8 cellular contexts compared by ENCODE assay signal in genomic region chr3:10344147-10344943, GRCh38. TPM values are rescaled to one million over a fixed set of nuclear protein-coding genes. Genes with fewer than 3 reads are reported as not detected.
DNase-seq lines count a peak whose midpoint lies in the region; ATAC-seq, FAIRE-seq and TF ChIP-seq lines count a peak whose summit lies in the region.

No MANE protein-coding gene starts in this region.

- DNase-seq in AG04449 (ENCODE audit: low read depth, low spot score), result no peak
- peak; percentile 85 for DNase-seq in GM12891 (ENCODE audit: insufficient read length, low spot score)
- peak in 1 of 2 experiments; percentile 34 for DNase-seq in PC-9
- peak; percentile 34 for DNase-seq in activated T-helper 2 cell treated with anti-CD3 and anti-CD28 coated beads, Interferon-gamma antibody, Interleukin-2, Interleukin-4, amounts not matched to agents 10 μg/mL and 5 μg/mL and 100 μg/mL, durations not matched to agents 14 hours and 24 hours and 36 hours (ENCODE audit: low spot score)
- peak in 1 of 2 donors; percentile 72 for DNase-seq in foreskin fibroblast
- DNase-seq in prostate gland (ENCODE audit: low spot score), result peak; percentile 12

- H3K9me3 Mint-ChIP-seq in activated T-helper 2 cell treated with anti-CD3 and anti-CD28 coated beads, Interferon-gamma antibody, Interleukin-2, Interleukin-4, amounts not matched to agents 10 μg/mL and 5 μg/mL and 100 μg/mL, durations not matched to agents 14 hours and 24 hours and 36 hours, result no peaks in the 10 kb centered on the region

- H3F3A ChIP-seq in PC-9 (ENCODE audit: insufficient read depth, low read depth), result no peaks in the 10 kb centered on the region

- H3K4me2 ChIP-seq in PC-9, result no peak overlapping the region

- no peaks in the 10 kb centered on the region for H3K79me2 ChIP-seq in PC-9 (ENCODE audit: low read depth)

- H3K4me1 Mint-ChIP-seq in activated T-helper 2 cell treated with anti-CD3 and anti-CD28 coated beads, Interferon-gamma antibody, Interleukin-2, Interleukin-4, amounts not matched to agents 10 μg/mL and 5 μg/mL and 100 μg/mL, durations not matched to agents 14 hours and 24 hours and 36 hours (ENCODE audit: low read depth), result no peaks in the 10 kb centered on the region

- TF ChIP-seq CTCF in AG04449 (IDR thresholded peaks at IDR 0.05; ENCODE audit: insufficient read depth, low read length, missing control alignments) (peak; percentile 92), PC-9 (conservative IDR thresholded peaks at IDR 0.05) (peak; percentile 97), foreskin fibroblast (IDR thresholded peaks at IDR 0.05; ENCODE audit: low read depth, low read length) (peak; percentile 98), prostate gland (IDR thresholded peaks at IDR 0.05) (peak; percentile 70 to 84 (median 73))

- no TSS peak for BruUV-seq in PC-9 (replicated peaks; lab: Mats Ljungman, UMichigan)

- no peak for ATAC-seq in GM21515 (IDR thresholded peaks at IDR 0.05; ENCODE audit: unreplicated experiment)
- no peak for ATAC-seq in HG03159 (IDR thresholded peaks at IDR 0.05; ENCODE audit: unreplicated experiment)

- no peaks in the 10 kb centered on the region for H3K36me3 Mint-ChIP-seq in activated T-helper 2 cell treated with anti-CD3 and anti-CD28 coated beads, Interferon-gamma antibody, Interleukin-2, Interleukin-4, amounts not matched to agents 10 μg/mL and 5 μg/mL and 100 μg/mL, durations not matched to agents 14 hours and 24 hours and 36 hours (ENCODE audit: low read depth)

- peaks cover 4% of the 10 kb centered on the region; the same call in 1 of the 2 replicates for H4K20me1 ChIP-seq in PC-9 (ENCODE audit: insufficient read depth)

- no peak overlapping the region for H3K27ac ChIP-seq in PC-9
- H3K27ac ChIP-seq in prostate gland, result no peak overlapping the region

- CTCF ChIA-PET in AG04449 (lab: Yijun Ruan, JAX), result interaction anchor here (0.6 to 8.2 kb wide), 22 partner anchors 6 to 405 kb away, joined by 3 to 109 read pairs (median 4); partner anchors contain the start of gene SEC13
- CTCF ChIA-PET in PC-9 (lab: Charles Lee), result no interaction called here

- H3K4me3 Mint-ChIP-seq in activated T-helper 2 cell treated with anti-CD3 and anti-CD28 coated beads, Interferon-gamma antibody, Interleukin-2, Interleukin-4, amounts not matched to agents 10 μg/mL and 5 μg/mL and 100 μg/mL, durations not matched to agents 14 hours and 24 hours and 36 hours (ENCODE audit: low read depth), result no peak overlapping the region

- 27% methylated on average over 9 of the region's 9 CpGs for WGBS in prostate gland

- POLR2A ChIA-PET in AG04449 (lab: Yijun Ruan, JAX) (no interaction called here), PC-9 (lab: Charles Lee; ENCODE audit: unreplicated experiment) (no interaction called here)

- H3K9me2 ChIP-seq in PC-9 (ENCODE audit: insufficient read depth), result no peaks in the 10 kb centered on the region

- H3K27me3 ChIP-seq in PC-9 (ENCODE audit: insufficient read depth, low read depth), result peaks cover 91% of the 10 kb centered on the region
- H3K27me3 ChIP-seq in prostate gland (replicated peaks; ENCODE audit: insufficient read depth), result no peaks in the 10 kb centered on the region

- H3K9me3 ChIP-seq in PC-9 (ENCODE audit: insufficient read depth, low read depth) (no peaks in the 10 kb centered on the region), prostate gland (no peaks in the 10 kb centered on the region)

- H3K4me3 ChIP-seq in AG04449 (ENCODE audit: low read depth, low read length) (no peak overlapping the region), PC-9 (no peak overlapping the region), foreskin fibroblast (ENCODE audit: low read depth in 1 of 2, low read length in 2 of 2) (no peak overlapping the region), prostate gland (no peak overlapping the region)

- no peaks in the 10 kb centered on the region for H3K27me3 Mint-ChIP-seq in activated T-helper 2 cell treated with anti-CD3 and anti-CD28 coated beads, Interferon-gamma antibody, Interleukin-2, Interleukin-4, amounts not matched to agents 10 μg/mL and 5 μg/mL and 100 μg/mL, durations not matched to agents 14 hours and 24 hours and 36 hours (ENCODE audit: low read depth)

- no peak for TF ChIP-seq POLR2A in GM12891 (IDR thresholded peaks at IDR 0.05; ENCODE audit: low read depth, low read length)
- TF ChIP-seq POLR2A in prostate gland (IDR thresholded peaks at IDR 0.05), result no peak

- H3K4me1 ChIP-seq in PC-9 (replicated peaks; ENCODE audit: insufficient read depth) (no peaks in the 10 kb centered on the region), prostate gland (replicated peaks) (no peaks in the 10 kb centered on the region)

- H2AFZ ChIP-seq in PC-9, result no peak overlapping the region

- no peak overlapping the region for H3K27ac Mint-ChIP-seq in activated T-helper 2 cell treated with anti-CD3 and anti-CD28 coated beads, Interferon-gamma antibody, Interleukin-2, Interleukin-4, amounts not matched to agents 10 μg/mL and 5 μg/mL and 100 μg/mL, durations not matched to agents 14 hours and 24 hours and 36 hours

- FAIRE-seq in GM12891 (lab: Jason Lieb, UNC), result no peak

- intact Hi-C loops in PC-9 (cut with micrococcal nuclease; ENCODE audit: unreplicated experiment), result loop anchor here (2.0 kb wide), 1 partner anchor 394 kb away; no protein-coding TSS in a partner anchor
- intact Hi-C loops in activated T-helper 2 cell treated with anti-CD3 and anti-CD28 coated beads, Interferon-gamma antibody, Interleukin-2, Interleukin-4, amounts not matched to agents 10 μg/mL and 5 μg/mL and 100 μg/mL, durations not matched to agents 14 hours and 24 hours and 36 hours (cut with micrococcal nuclease), result loop anchor here (2.0 kb wide), 1 partner anchor 394 kb away; no protein-coding TSS in a partner anchor
- intact Hi-C loops in prostate gland (cut with DNase I), result loop anchor here (1.0 kb wide), 1 partner anchor 395 kb away; no protein-coding TSS in a partner anchor

- H3K36me3 ChIP-seq in PC-9 (ENCODE audit: low read depth) (no peaks in the 10 kb centered on the region), prostate gland (no peaks in the 10 kb centered on the region)

TF ChIP-seq in GM12891, 5 proteins besides CTCF, POLR2A, EP300 and RAD21:
- TF ChIP-seq SPI1 (IDR thresholded peaks at IDR 0.05; ENCODE audit: low read depth, low read length) (no peak), POLR2AphosphoS5 (IDR thresholded peaks at IDR 0.05; ENCODE audit: low read depth, low read length) (no peak), POU2F2 (IDR thresholded peaks at IDR 0.05; ENCODE audit: low read depth, low read length) (no peak), PAX5 (IDR thresholded peaks at IDR 0.05; ENCODE audit: insufficient read depth, low read length, severe bottlenecking) (no peak), TAF1 (IDR thresholded peaks at IDR 0.05; ENCODE audit: low read depth, low read length) (no peak)

RNA-seq across cellular contexts. Expression of gene SEC13, which starts 23.4 kb away (rescaled TPM):
- polyA plus RNA-seq in GM12891 (2012; ENCODE audit: low read depth, missing spikeins), result 82.7 TPM
- total RNA-seq in PC-9 (2021) (113 and 121 TPM in 2 replicates), prostate gland (100 to 1,000 TPM; 108 to 117 TPM)
- total RNA-seq in activated T-helper 2 cell treated with anti-CD3 and anti-CD28 coated beads, Interferon-gamma antibody, Interleukin-2, Interleukin-4, amounts not matched to agents 10 μg/mL and 5 μg/mL and 100 μg/mL, durations not matched to agents 14 hours and 24 hours and 36 hours, result 133 and 136 TPM in 2 replicates

RNA-seq across cellular contexts. Expression of gene GHRL, which starts 51.6 kb away (rescaled TPM):
- polyA plus RNA-seq in GM12891 (2012; ENCODE audit: low read depth, missing spikeins), result 2.4 TPM
- 0.48 TPM in 1 of 2 replicates, not detected in the other for total RNA-seq in PC-9 (2021)
- total RNA-seq in activated T-helper 2 cell treated with anti-CD3 and anti-CD28 coated beads, Interferon-gamma antibody, Interleukin-2, Interleukin-4, amounts not matched to agents 10 μg/mL and 5 μg/mL and 100 μg/mL, durations not matched to agents 14 hours and 24 hours and 36 hours, result 0.98 and 2.1 TPM in 2 replicates
- 1 to 10 TPM in 1 of 2 donors, not detected in 1; 3.0 TPM for total RNA-seq in prostate gland
